In genomic region chr1:67966666-67967009, GRCh38 we compare ENCODE assay signal across 24 cellular contexts.
"Had no signal": no experiment of that assay in that cellular context is flagged by ENCODE, and none has a peak within 500 bp of the region (broad histone marks: within the 10 kb centered on the region; RNA-seq: fewer than 3 reads in every experiment).

No MANE protein-coding gene starts in this region.

- H3K4me1 ChIP-seq: lower lobe of right lung, pancreas, prostate gland, sigmoid colon, spleen, suprapubic skin, tibial artery, upper lobe of right lung had no signal

- DNase-seq: hypothalamus; immature natural killer cell; kidney; left ventricle myocardium superior; lower lobe of right lung; mammary epithelial cell; mesenchymal stem cell; naive thymus-derived CD8-positive, alpha-beta T cell; nucleus accumbens; pancreas; posterior cingulate gyrus; retina; right cardiac atrium; sigmoid colon; small intestine; spleen; stimulated activated CD4-positive, alpha-beta T cell treated with anti-CD3 and anti-CD28 coated beads, Interleukin-4, amount 100 ng/mL, for 24 hours; stimulated activated naive CD4-positive, alpha-beta T cell; tibial artery; upper lobe of right lung had no signal

- H3K4me3 ChIP-seq: lower lobe of right lung, pancreas, prostate gland, sigmoid colon, spleen, suprapubic skin, thoracic aorta, tibial artery, upper lobe of right lung had no signal

- H3K36me3 ChIP-seq: lower lobe of right lung, pancreas, prostate gland, sigmoid colon, spleen, suprapubic skin, thoracic aorta, tibial artery, upper lobe of right lung had no signal

- ATAC-seq: left ventricle myocardium superior; lower lobe of right lung; naive thymus-derived CD8-positive, alpha-beta T cell; pancreas; right cardiac atrium; stimulated activated effector memory CD8-positive, alpha-beta T cell treated with anti-CD3 and anti-CD28 coated beads, Interleukin-12 subunit alpha, Interleukin-12 subunit beta, amount 100 ng/mL, for 72 hours; upper lobe of right lung had no signal

- H3K27me3 ChIP-seq: pancreas, sigmoid colon, spleen, suprapubic skin, tibial artery, upper lobe of right lung had no signal

- H3K9me3 ChIP-seq: pancreas, prostate gland had no signal

- H3K27ac ChIP-seq: lower lobe of right lung, pancreas, prostate gland, sigmoid colon, spleen, suprapubic skin, thoracic aorta, tibial artery, upper lobe of right lung had no signal
